In the genomic region with DNA sequence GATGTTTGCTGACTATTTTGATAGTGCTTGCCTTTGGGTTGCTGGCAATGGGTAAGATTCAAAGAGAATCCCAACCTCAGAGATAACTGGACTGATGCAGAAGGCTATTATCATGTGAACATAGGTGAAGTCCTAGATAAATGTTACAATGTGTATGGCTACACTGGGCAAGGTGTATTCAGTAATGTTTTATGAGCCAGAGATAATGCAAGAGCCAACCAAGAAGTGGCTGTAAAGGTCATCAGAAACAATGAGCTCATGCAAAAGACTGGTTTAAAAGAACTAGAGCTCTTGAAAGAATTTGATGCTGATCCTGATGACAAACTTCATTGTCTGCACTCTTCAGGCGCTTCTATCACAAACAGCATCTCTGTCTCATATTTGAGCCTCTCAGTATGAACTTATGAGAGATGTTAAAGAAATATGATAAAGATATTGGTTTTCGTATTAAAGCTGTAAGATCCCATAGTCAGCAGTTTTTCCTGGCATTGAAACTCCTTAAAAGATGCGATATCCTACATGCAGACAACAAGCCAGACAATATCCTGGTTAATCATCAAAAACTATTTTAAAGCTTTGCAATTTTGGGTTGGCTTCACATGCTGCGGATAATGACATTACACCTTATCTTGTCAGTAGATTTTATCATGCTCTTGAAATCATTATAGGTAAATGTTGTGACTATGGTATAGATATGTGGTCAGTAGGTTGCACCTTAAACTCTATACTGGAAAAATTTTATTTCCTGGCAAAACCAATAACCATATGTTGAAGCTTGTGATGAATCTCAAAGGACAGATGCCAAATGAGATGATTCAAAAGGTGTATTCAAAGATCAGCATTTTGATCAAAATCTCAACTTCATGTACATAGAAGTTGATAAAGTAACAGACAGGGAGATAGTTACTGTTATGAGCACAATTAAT, we compare ENCODE assay signal across 26 cellular contexts. TPM values are rescaled to one million over a fixed set of nuclear protein-coding genes. Genes with fewer than 3 reads are reported as not detected.
"Had no signal": no experiment of that assay in that cellular context is flagged by ENCODE, and none has a peak within 500 bp of the region (broad histone marks: within the 10 kb centered on the region; RNA-seq: fewer than 3 reads in every experiment).

No MANE protein-coding gene starts in this region.

- H3K36me3 ChIP-seq: heart left ventricle, left lung, neural progenitor cell, thoracic aorta, tibial nerve, upper lobe of left lung had no signal

- H3K4me1 ChIP-seq: neural progenitor cell had no signal

- H3K9me3 Mint-ChIP-seq: effector memory CD8-positive, alpha-beta T cell; neural progenitor cell; stimulated activated effector memory CD8-positive, alpha-beta T cell treated with anti-CD3 and anti-CD28 coated beads, Interleukin-12 subunit alpha, Interleukin-12 subunit beta, amount 100 ng/mL, for 72 hours had no signal

- FAIRE-seq: endometrium, frontal cortex, kidney, urothelium cell line had no signal

- H3K27me3 ChIP-seq: heart left ventricle, hepatocyte, left lung, neural progenitor cell, tibial nerve, upper lobe of left lung had no signal

- H3K27me3 Mint-ChIP-seq: effector memory CD8-positive, alpha-beta T cell; naive thymus-derived CD4-positive, alpha-beta T cell had no signal

- H3K4me3 ChIP-seq: coronary artery, heart left ventricle, hepatocyte, left lung, neural progenitor cell, thoracic aorta, tibial nerve, upper lobe of left lung had no signal

- DNase-seq: dermis blood vessel endothelial cell; effector memory CD8-positive, alpha-beta T cell; erythroblast; heart left ventricle; kidney; left lung; mesenchymal stem cell; midbrain; naive thymus-derived CD4-positive, alpha-beta T cell; stimulated activated CD4-positive, alpha-beta T cell treated with anti-CD3 and anti-CD28 coated beads, Interleukin-2, amount 100 ng/mL, for 24 hours; stimulated activated CD4-positive, alpha-beta T cell treated with anti-CD3 and anti-CD28 coated beads, Interleukin-4, amount 100 ng/mL, for 24 hours; stimulated activated naive CD4-positive, alpha-beta T cell treated with Interleukin-2 at 50 U/mL for 16 hours; upper lobe of left lung had no signal

- H3K4me2 ChIP-seq: hepatocyte, neural progenitor cell had no signal

- H3K27ac Mint-ChIP-seq: effector memory CD8-positive, alpha-beta T cell; naive thymus-derived CD4-positive, alpha-beta T cell; nephron; neural progenitor cell; progenitor cell of endocrine pancreas; stimulated activated effector memory CD8-positive, alpha-beta T cell treated with anti-CD3 and anti-CD28 coated beads, Interleukin-12 subunit alpha, Interleukin-12 subunit beta, amount 100 ng/mL, for 72 hours had no signal

- H3K9me3 ChIP-seq: heart left ventricle, left lung, thoracic aorta, tibial nerve, upper lobe of left lung had no signal

- H3K36me3 Mint-ChIP-seq: neural progenitor cell; stimulated activated effector memory CD8-positive, alpha-beta T cell treated with anti-CD3 and anti-CD28 coated beads, Interleukin-12 subunit alpha, Interleukin-12 subunit beta, amount 100 ng/mL, for 72 hours had no signal

- H3K27ac ChIP-seq: coronary artery, heart left ventricle, hepatocyte, left lung, neural progenitor cell, parathyroid adenoma, thoracic aorta, tibial nerve, upper lobe of left lung had no signal

- ATAC-seq: effector memory CD8-positive, alpha-beta T cell; heart left ventricle; left lung; naive thymus-derived CD4-positive, alpha-beta T cell; sciatic nerve; stimulated activated effector memory CD8-positive, alpha-beta T cell treated with anti-CD3 and anti-CD28 coated beads, Interleukin-12 subunit alpha, Interleukin-12 subunit beta, amount 100 ng/mL, for 72 hours had no signal

- H3K4me3 Mint-ChIP-seq: effector memory CD8-positive, alpha-beta T cell; naive thymus-derived CD4-positive, alpha-beta T cell; nephron; neural progenitor cell; stimulated activated effector memory CD8-positive, alpha-beta T cell treated with anti-CD3 and anti-CD28 coated beads, Interleukin-12 subunit alpha, Interleukin-12 subunit beta, amount 100 ng/mL, for 72 hours had no signal

RNA-seq across cellular contexts. Expression of a gene that starts 41.9 kb away (rescaled TPM):
- polyA plus RNA-seq: naive thymus-derived CD4-positive, alpha-beta T cell had no signal
